Comparison of ENCODE assay signal across 20 cellular contexts in genomic region chr6:154579046-154579823, GRCh38.
DNase-seq lines count a peak whose midpoint lies in the region; ATAC-seq and TF ChIP-seq lines count a peak whose summit lies in the region.
"Had no signal": no experiment of that assay in that cellular context is flagged by ENCODE, and none has a peak within 500 bp of the region (broad histone marks: within the 10 kb centered on the region; RNA-seq: fewer than 3 reads in every experiment).

No MANE protein-coding gene starts in this region.

- H3K36me3 Mint-ChIP-seq in MCF 10A (ENCODE audit: insufficient read depth, unreplicated experiment) = no peaks in the 10 kb centered on the region
- H3K36me3 Mint-ChIP-seq: CD14-positive monocyte had no signal

- ATAC-seq in HG02571 (IDR thresholded peaks at IDR 0.05; ENCODE audit: unreplicated experiment) = no peak
- ATAC-seq: Panc1 had no signal

- H3K27me3 Mint-ChIP-seq in MCF 10A (ENCODE audit: insufficient read depth, unreplicated experiment) = no peaks in the 10 kb centered on the region

- TF ChIP-seq POLR2A in breast epithelium (IDR thresholded peaks at IDR 0.05) (no peak), uterus (IDR thresholded peaks at IDR 0.05) (no peak)

- DNase-seq in breast epithelium (ENCODE audit: low spot score in 2 of 2) = peak in 1 of 2 donors; percentile 19
- no peak for DNase-seq in MCF 10A (ENCODE audit: unreplicated experiment)
- peak; percentile 12 for DNase-seq in astrocyte of the cerebellum (ENCODE audit: low read depth)
- DNase-seq in fibroblast of pulmonary artery (ENCODE audit: low read depth) = peak; percentile 16
- DNase-seq in uterus = peak in 1 of 2 donors; percentile 43
- no peak for DNase-seq in activated effector memory CD4-positive, alpha-beta T cell treated with Interleukin-2 at 50 U/mL for 16 hours
- DNase-seq in GM03348 (ENCODE audit: low spot score) = no peak
- DNase-seq: COR-L47, DMS153, HFFc6, Karpas-422, NCI-H1417, NCI-H1930, NCI-H2171, NCI-H446 treated with DMSO at 0.1 percent for 48 hours, NCI-H748 treated with DMSO at 0.1 percent for 48 hours, SHP77 treated with DMSO at 0.1 percent for 48 hours had no signal

- BruUV-seq in MCF 10A (replicated peaks; lab: Mats Ljungman, UMichigan) = no TSS peak

- H3K4me1 ChIP-seq in breast epithelium (no peaks in the 10 kb centered on the region), uterus (peaks cover 0 to 6% of the 10 kb centered on the region in 2 donors)

- POLR2A ChIA-PET in MCF 10A (lab: Yijun Ruan, JAX) = no interaction called here

- no peak overlapping the region for H3K4me3 ChIP-seq in breast epithelium
- no peak overlapping the region for H3K4me3 ChIP-seq in astrocyte of the cerebellum (ENCODE audit: low read depth, low read length)
- no peak overlapping the region for H3K4me3 ChIP-seq in fibroblast of pulmonary artery (replicated peaks; ENCODE audit: low read depth, low read length)
- H3K4me3 ChIP-seq in uterus = no peak overlapping the region

- TF ChIP-seq CTCF in breast epithelium (IDR thresholded peaks at IDR 0.05) (no peak), MCF 10A (IDR thresholded peaks at IDR 0.05; ENCODE audit: unreplicated experiment) (no peak), astrocyte of the cerebellum (IDR thresholded peaks at IDR 0.05; ENCODE audit: low read depth, low read length, missing control alignments) (no peak), fibroblast of pulmonary artery (IDR thresholded peaks at IDR 0.05; ENCODE audit: low read length, missing control alignments) (no peak), uterus (IDR thresholded peaks at IDR 0.05) (no peak)

- CTCF ChIA-PET in MCF 10A (lab: Yijun Ruan, JAX) = no interaction called here

- H3K4me1 Mint-ChIP-seq in MCF 10A (ENCODE audit: insufficient read depth, unreplicated experiment) = no peaks in the 10 kb centered on the region
- H3K4me1 Mint-ChIP-seq: CD14-positive monocyte had no signal

- no peaks in the 10 kb centered on the region for H3K36me3 ChIP-seq in breast epithelium
- no peaks in the 10 kb centered on the region for H3K36me3 ChIP-seq in uterus

- H3K27me3 ChIP-seq in breast epithelium (no peaks in the 10 kb centered on the region), uterus (no peaks in the 10 kb centered on the region)

- H3K9me3 ChIP-seq in breast epithelium (no peaks in the 10 kb centered on the region), uterus (no peaks in the 10 kb centered on the region)

- H3K9me3 Mint-ChIP-seq in MCF 10A (ENCODE audit: unreplicated experiment) = peaks cover 17% of the 10 kb centered on the region

- no peak overlapping the region for H3K4me3 Mint-ChIP-seq in MCF 10A (ENCODE audit: unreplicated experiment)
- H3K4me3 Mint-ChIP-seq: CD14-positive monocyte, HFFc6 had no signal

- H3K27ac ChIP-seq in breast epithelium (peak overlapping the region; percentile 56 to 59), uterus (peak overlapping the region; percentile 63 to 81)

- in situ Hi-C loops in astrocyte of the cerebellum (cut with HindIII; ENCODE audit: low sequenced_read_pairs) = no loop called here

- intact Hi-C loops in breast epithelium (cut with DNase I; ENCODE audit: low total_unique reads) = no loop called here
- intact Hi-C loops in MCF 10A (cut with micrococcal nuclease) = no loop called here
- intact Hi-C loops in uterus (cut with DNase I; ENCODE audit: low total_unique reads) = no loop called here

- H3K27ac Mint-ChIP-seq in MCF 10A (ENCODE audit: low read depth, unreplicated experiment) = no peak overlapping the region
- H3K27ac Mint-ChIP-seq: CD14-positive monocyte, HFFc6 had no signal

Comparison
In these comparisons a context has a peak if more than half of its experiments do, and no peak if none do; other contexts are left out.
1. DNase-seq: peak in astrocyte of the cerebellum (single experiment) and fibroblast of pulmonary artery (single experiment); none in MCF 10A (single experiment), activated effector memory CD4-positive, alpha-beta T cell treated with Interleukin-2 at 50 U/mL for 16 hours (single experiment) and GM03348 (single experiment).